Comparison of ENCODE assay signal across 13 cellular contexts in genomic region chr9:686381-686813, GRCh38.
DNase-seq lines count a peak whose midpoint lies in the region; ATAC-seq and TF ChIP-seq lines count a peak whose summit lies in the region.
"Had no signal": no experiment of that assay in that cellular context is flagged by ENCODE, and none has a peak within 500 bp of the region (broad histone marks: within the 10 kb centered on the region; RNA-seq: fewer than 3 reads in every experiment).

No MANE protein-coding gene starts in this region.

- H3K4me3 ChIP-seq in ACC112 (ENCODE audit: low read depth, low read length), result peak overlapping the region; percentile 71

- peaks cover 56% of the 10 kb centered on the region for H3K4me1 Mint-ChIP-seq in progenitor cell of endocrine pancreas (ENCODE audit: low read depth)
- H3K4me1 Mint-ChIP-seq: activated CD4-positive, alpha-beta T cell treated with anti-CD3 and anti-CD28 coated beads, Interleukin-2, amount 10 ng/mL, durations not matched to agents 7 days and 5 days had no signal

- H3K4me1 ChIP-seq in ACC112 (ENCODE audit: control insufficient read depth, insufficient read depth, low read length, unreplicated experiment), result peaks cover 48% of the 10 kb centered on the region

- peak overlapping the region; percentile 91 for H3K27ac ChIP-seq in ACC112 (ENCODE audit: low read depth, low read length)

- no peaks in the 10 kb centered on the region for H3K36me3 ChIP-seq in ACC112 (ENCODE audit: insufficient read depth, low read length)

- peak overlapping the region; percentile 29 for H3K27ac Mint-ChIP-seq in progenitor cell of endocrine pancreas
- H3K27ac Mint-ChIP-seq: activated CD4-positive, alpha-beta T cell treated with anti-CD3 and anti-CD28 coated beads, Interleukin-2, amount 10 ng/mL, durations not matched to agents 7 days and 5 days; stimulated activated naive B cell treated with anti-CD40 and anti-IgM and Interleukin-4, amounts not matched to agents 10 μg/mL and 1 μg/mL and 100 μg/mL, for 72 hours had no signal

- H3K4me3 Mint-ChIP-seq in progenitor cell of endocrine pancreas (ENCODE audit: low read depth), result no peak overlapping the region
- H3K4me3 Mint-ChIP-seq: activated CD4-positive, alpha-beta T cell treated with anti-CD3 and anti-CD28 coated beads, Interleukin-2, amount 10 ng/mL, durations not matched to agents 7 days and 5 days; stimulated activated naive B cell treated with anti-CD40 and anti-IgM and Interleukin-4, amounts not matched to agents 10 μg/mL and 1 μg/mL and 100 μg/mL, for 72 hours had no signal

- DNase-seq in amniotic stem cell (lab: John Stamatoyannopoulos, UW) (peak; percentile 7), fibroblast of the conjunctiva (ENCODE audit: low read depth) (peak; percentile 71), progenitor cell of endocrine pancreas (ENCODE audit: low spot score, unreplicated experiment) (no peak), NCI-H446 (lab: John Stamatoyannopoulos, UW) (no peak), T-helper 9 cell (no peak)
- DNase-seq: activated CD4-positive, alpha-beta T cell treated with anti-CD3 and anti-CD28 coated beads, Interleukin-2, amount 10 ng/mL, durations not matched to agents 7 days and 5 days; activated naive CD4-positive, alpha-beta T cell treated with Interleukin-2 at 50 U/mL for 16 hours; H7; mesendoderm; stimulated activated naive B cell treated with anti-CD40 and anti-IgM and Interleukin-4, amounts not matched to agents 10 μg/mL and 1 μg/mL and 100 μg/mL, for 72 hours had no signal

- TF ChIP-seq CTCF in progenitor cell of endocrine pancreas (IDR thresholded peaks at IDR 0.05; ENCODE audit: unreplicated experiment), result no peak

- ATAC-seq in HG03378 (IDR thresholded peaks at IDR 0.05; ENCODE audit: unreplicated experiment) (no peak), GM21825 (IDR thresholded peaks at IDR 0.05; ENCODE audit: unreplicated experiment) (no peak)
- ATAC-seq: stimulated activated naive B cell treated with anti-CD40 and anti-IgM and Interleukin-4, amounts not matched to agents 10 μg/mL and 1 μg/mL and 100 μg/mL, for 72 hours had no signal

- H3K27me3 Mint-ChIP-seq in progenitor cell of endocrine pancreas, result no peaks in the 10 kb centered on the region
- H3K27me3 Mint-ChIP-seq: stimulated activated naive B cell treated with anti-CD40 and anti-IgM and Interleukin-4, amounts not matched to agents 10 μg/mL and 1 μg/mL and 100 μg/mL, for 72 hours had no signal

- peaks cover 6% of the 10 kb centered on the region for H3K36me3 Mint-ChIP-seq in progenitor cell of endocrine pancreas (ENCODE audit: insufficient read depth)
- H3K36me3 Mint-ChIP-seq: stimulated activated naive B cell treated with anti-CD40 and anti-IgM and Interleukin-4, amounts not matched to agents 10 μg/mL and 1 μg/mL and 100 μg/mL, for 72 hours had no signal

- H3K79me2 ChIP-seq in ACC112 (ENCODE audit: control insufficient read depth, insufficient read depth, low read length, unreplicated experiment), result no peaks in the 10 kb centered on the region

- no peaks in the 10 kb centered on the region for H3K9me3 Mint-ChIP-seq in progenitor cell of endocrine pancreas (ENCODE audit: low read depth)
- H3K9me3 Mint-ChIP-seq: activated CD4-positive, alpha-beta T cell treated with anti-CD3 and anti-CD28 coated beads, Interleukin-2, amount 10 ng/mL, durations not matched to agents 7 days and 5 days; stimulated activated naive B cell treated with anti-CD40 and anti-IgM and Interleukin-4, amounts not matched to agents 10 μg/mL and 1 μg/mL and 100 μg/mL, for 72 hours had no signal

- no peaks in the 10 kb centered on the region for H3K27me3 ChIP-seq in ACC112 (ENCODE audit: insufficient read depth, low read length)

- peak overlapping the region; percentile 10 for H2AFZ ChIP-seq in ACC112 (ENCODE audit: low read length, unreplicated experiment)

Comparison
In these comparisons a context has a peak if more than half of its experiments do, and no peak if none do; other contexts are left out.
1. DNase-seq: peak in amniotic stem cell (single experiment) and fibroblast of the conjunctiva (single experiment); none in progenitor cell of endocrine pancreas (single experiment), NCI-H446 (0 of 2) and T-helper 9 cell (single experiment).